Comparison of ENCODE assay signal across 27 cellular contexts in genomic region chr2:27159271-27159670, GRCh38. TPM values are rescaled to one million over a fixed set of nuclear protein-coding genes. Genes with fewer than 3 reads are reported as not detected.
"Had no signal": no experiment of that assay in that cellular context is flagged by ENCODE, and none has a peak within 500 bp of the region (broad histone marks: within the 10 kb centered on the region; RNA-seq: fewer than 3 reads in every experiment).

No MANE protein-coding gene starts in this region.

- H3K4me2 ChIP-seq: SK-N-SH had no signal

- H3K9me3 ChIP-seq: SK-N-SH had no signal

- H3K4me3 Mint-ChIP-seq: IgD-negative memory B cell had no signal

- H3K9ac ChIP-seq: SK-N-SH had no signal

- H3K27ac Mint-ChIP-seq: IgD-negative memory B cell had no signal

- H3K9me3 Mint-ChIP-seq: IgD-negative memory B cell had no signal

- H3K36me3 Mint-ChIP-seq: IgD-negative memory B cell had no signal

- DNase-seq: KBM-7, MV-4-11, NCI-H1048, NCI-H1105, NCI-H1417, NCI-H1436 treated with DMSO at 0.1 percent for 48 hours, NCI-H1694, NCI-H187 treated with DMSO at 0.1 percent for 48 hours, NCI-H2081, NCI-H2107, NCI-H2171, NCI-H226, NCI-H446, NCI-H510A, NCI-H524 treated with DMSO at 0.1 percent for 48 hours, NCI-H69, NCI-H774, RPMI8226, SHP77, SK-N-SH, SW 1271 had no signal

- FAIRE-seq: RCC 7860 had no signal

RNA-seq across cellular contexts. Expression of gene TCF23, which starts 10.5 kb away (rescaled TPM):
- total RNA-seq: HT-29, LHCN-M2, MCF 10A, SK-MEL-5 had no signal
- polyA plus RNA-seq: IgD-negative memory B cell, SK-N-SH had no signal

RNA-seq across cellular contexts. Expression of gene PRR30, which starts 20.1 kb away (rescaled TPM):
- total RNA-seq: HT-29, LHCN-M2, MCF 10A, SK-MEL-5 had no signal
- polyA plus RNA-seq: IgD-negative memory B cell, SK-N-SH had no signal

RNA-seq across cellular contexts. Expression of gene ABHD1, which starts 35.7 kb away (rescaled TPM):
- total RNA-seq: HT-29, MCF 10A had no signal

RNA-seq across cellular contexts. Expression of gene CGREF1, which starts 40.3 kb away (rescaled TPM):
- polyA plus RNA-seq: IgD-negative memory B cell had no signal
